In the genomic region with DNA sequence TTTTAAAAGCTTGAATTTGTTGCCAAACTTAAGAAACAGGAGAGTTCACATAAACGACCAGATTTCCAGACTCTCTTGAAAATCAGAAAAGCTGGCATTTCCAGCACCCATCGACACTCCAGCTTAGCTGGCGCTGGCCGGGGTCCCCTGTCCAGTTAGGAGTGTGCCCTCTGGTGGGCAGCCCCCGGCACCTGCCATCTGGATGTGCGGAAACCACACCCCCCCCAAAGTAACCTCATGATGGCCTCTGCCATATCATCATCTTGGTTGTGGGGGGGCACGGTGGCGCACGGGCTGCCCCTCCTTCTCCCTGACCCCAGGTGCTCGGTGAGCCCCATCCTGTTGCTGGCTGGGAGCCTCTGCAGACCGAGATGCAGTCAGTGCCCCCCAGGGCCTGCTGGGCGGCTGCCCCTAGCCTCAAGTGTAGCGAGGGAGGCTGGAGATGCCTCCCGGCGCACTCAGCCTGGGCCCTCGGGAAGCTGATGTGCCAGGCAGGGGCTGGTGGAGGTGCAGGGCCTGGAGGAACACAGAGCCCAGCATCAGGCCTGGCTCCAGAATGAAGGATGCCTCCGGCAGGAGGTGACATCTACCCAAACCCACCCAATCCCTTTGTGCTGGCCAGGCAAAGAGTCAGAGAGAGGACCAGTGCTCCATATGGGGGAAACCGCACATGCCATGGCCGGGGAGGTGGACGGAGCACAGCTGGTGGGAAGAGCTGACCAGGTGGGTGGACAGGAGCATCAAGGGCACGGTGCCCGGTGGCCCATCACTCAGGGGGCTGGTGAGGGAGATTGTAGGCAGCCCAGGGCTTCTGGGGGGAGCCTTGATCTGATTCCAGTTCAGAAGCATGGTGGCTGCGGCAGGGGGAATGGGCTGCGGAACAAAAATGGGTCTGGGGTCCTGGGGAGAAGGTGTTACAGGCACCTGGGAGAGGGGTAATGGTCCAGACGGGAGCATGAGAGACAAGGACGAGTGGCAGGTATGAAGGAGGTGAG, we compare ENCODE assay signal across 10 cellular contexts.
DNase-seq lines count a peak whose midpoint lies in the region; ATAC-seq and TF ChIP-seq lines count a peak whose summit lies in the region.
"Had no signal": no experiment of that assay in that cellular context is flagged by ENCODE, and none has a peak within 500 bp of the region (broad histone marks: within the 10 kb centered on the region; RNA-seq: fewer than 3 reads in every experiment).

No MANE protein-coding gene starts in this region.

- peak overlapping the region; percentile 92 for H4K8ac ChIP-seq in mesenchymal stem cell (ENCODE audit: low read length)

- no peak overlapping the region for H3K4me2 ChIP-seq in mesenchymal stem cell (ENCODE audit: low read length, poor library complexity, severe bottlenecking)

- TF ChIP-seq CTCF in LNCaP clone FGC (IDR thresholded peaks at IDR 0.05; ENCODE audit: control insufficient read depth, extremely low read depth, insufficient read depth) (0 out of 2 replicates have a peak, but pooled peaks have one; percentile 14), epithelial cell of proximal tubule (conservative IDR thresholded peaks at IDR 0.05; ENCODE audit: low read depth, low read length) (peak; percentile 36), tibial artery (IDR thresholded peaks at IDR 0.05) (no peak)

- H3K27me3 ChIP-seq in mesenchymal stem cell (ENCODE audit: control insufficient read depth in 1 of 2, insufficient read depth in 1 of 2, low read length in 2 of 2) (no peaks in the 10 kb centered on the region), tibial artery (no peaks in the 10 kb centered on the region)

- H4K91ac ChIP-seq in mesenchymal stem cell (ENCODE audit: low read length), result peak overlapping the region; percentile 100

- H3K4me3 ChIP-seq in LNCaP clone FGC (ENCODE audit: low read depth, low read length), result no peak overlapping the region
- no peak overlapping the region for H3K4me3 ChIP-seq in epithelial cell of proximal tubule (ENCODE audit: low read depth, low read length)
- H3K4me3 ChIP-seq in mesenchymal stem cell (ENCODE audit: insufficient read depth in 1 of 2, low read depth in 1 of 2, low read length in 2 of 2), result peak overlapping the region in 1 of 2 experiments; percentile 41
- no peak overlapping the region for H3K4me3 ChIP-seq in tibial artery

- H3K79me1 ChIP-seq in mesenchymal stem cell (replicated peaks; ENCODE audit: low read length, poor library complexity, severe bottlenecking), result no peaks in the 10 kb centered on the region

- ATAC-seq in GM19463 (IDR thresholded peaks at IDR 0.05; ENCODE audit: unreplicated experiment) (no peak), GM21529 (IDR thresholded peaks at IDR 0.05; ENCODE audit: unreplicated experiment) (no peak)

- peak overlapping the region; percentile 82 for H2BK15ac ChIP-seq in mesenchymal stem cell (ENCODE audit: low read depth, poor library complexity, severe bottlenecking)

- no peak overlapping the region for H3K27ac ChIP-seq in mesenchymal stem cell (ENCODE audit: low read length, poor library complexity, severe bottlenecking)
- peak overlapping the region; percentile 87 to 88 for H3K27ac ChIP-seq in tibial artery

- DNase-seq in LNCaP clone FGC (ENCODE audit: low read depth), result no peak
- no peak for DNase-seq in epithelial cell of proximal tubule (ENCODE audit: low read depth)
- no peak for DNase-seq in mesenchymal stem cell
- peak in 1 of 2 donors; percentile 56 for DNase-seq in tibial artery
- no peak for DNase-seq in NCI-H1436 (lab: John Stamatoyannopoulos, UW)
- DNase-seq in NCI-H510A (lab: John Stamatoyannopoulos, UW), result no peak
- DNase-seq: activated CD4-positive, alpha-beta T cell treated with anti-CD3 and anti-CD28 coated beads for 1 hour; NCI-H1092 treated with DMSO at 0.1 percent for 48 hours had no signal

- H3K4me1 ChIP-seq in mesenchymal stem cell (ENCODE audit: control insufficient read depth, insufficient read depth, low read depth, low read length) (peaks cover 28% of the 10 kb centered on the region), tibial artery (peaks cover 9 to 92% (median 77%) of the 10 kb centered on the region in 4 donors)

- peak overlapping the region; percentile 83 for H2BK120ac ChIP-seq in mesenchymal stem cell (ENCODE audit: low read depth, low read length)

- intact Hi-C loops in tibial artery (cut with DNase I; ENCODE audit: low total_unique reads), result no loop called here

- no peak overlapping the region for H2AFZ ChIP-seq in mesenchymal stem cell (ENCODE audit: low read depth, low read length)

- H2BK12ac ChIP-seq in mesenchymal stem cell (ENCODE audit: low read length in 2 of 2), result peak overlapping the region; percentile 71 to 100

- no peaks in the 10 kb centered on the region for H3K9me3 ChIP-seq in mesenchymal stem cell (ENCODE audit: control insufficient read depth, low read length)
- H3K9me3 ChIP-seq in tibial artery, result no peaks in the 10 kb centered on the region

- H3K23ac ChIP-seq in mesenchymal stem cell (ENCODE audit: low read length in 2 of 2), result no peak overlapping the region

- H3K9ac ChIP-seq in mesenchymal stem cell (ENCODE audit: low read length), result peak overlapping the region; percentile 86

- H2BK5ac ChIP-seq in mesenchymal stem cell (ENCODE audit: low read depth, low read length, poor library complexity, severe bottlenecking), result no peak overlapping the region

- H3K4ac ChIP-seq in mesenchymal stem cell (ENCODE audit: low read depth in 1 of 2, low read length in 2 of 2), result peak overlapping the region; percentile 61 to 97

- no peak overlapping the region for H2AK5ac ChIP-seq in mesenchymal stem cell (ENCODE audit: low read length, severe bottlenecking)

- H3K36me3 ChIP-seq in mesenchymal stem cell (ENCODE audit: control insufficient read depth in 1 of 2, insufficient read depth in 2 of 2, low read depth in 1 of 2, low read length in 2 of 2), result peaks cover 0 to 8% of the 10 kb centered on the region in 2 experiments
- H3K36me3 ChIP-seq in tibial artery, result no peaks in the 10 kb centered on the region

- peak overlapping the region; percentile 97 to 99 for H3K18ac ChIP-seq in mesenchymal stem cell (ENCODE audit: low read depth in 1 of 2, low read length in 2 of 2)

- WGBS in mesenchymal stem cell, result 95% methylated on average over 25 of the region's 26 CpGs

- H3K14ac ChIP-seq in mesenchymal stem cell (ENCODE audit: low read length in 2 of 2), result peak overlapping the region in 1 of 2 experiments; percentile 87

Comparison
In these comparisons a context has a peak if more than half of its experiments do, and no peak if none do; other contexts are left out.
1. CTCF ChIP-seq: peak in LNCaP clone FGC (single experiment) and epithelial cell of proximal tubule (single experiment); none in tibial artery (0 of 2).